Comparison of ENCODE assay signal across 8 cellular contexts in genomic region chr1:61043010-61043820, GRCh38. TPM values are rescaled to one million over a fixed set of nuclear protein-coding genes. Genes with fewer than 3 reads are reported as not detected.
DNase-seq lines count a peak whose midpoint lies in the region; ATAC-seq and TF ChIP-seq lines count a peak whose summit lies in the region.

No MANE protein-coding gene starts in this region.

- peaks cover 38% of the 10 kb centered on the region for H3K27me3 Mint-ChIP-seq in activated CD8-positive, alpha-beta T cell treated with anti-CD3 and anti-CD28 coated beads, Interleukin-2, amount 10 ng/mL, durations not matched to agents 7 days and 5 days (ENCODE audit: low read depth)

- no peaks in the 10 kb centered on the region for H3K27me3 ChIP-seq in HCT116 (ENCODE audit: insufficient read depth, low read length)
- H3K27me3 ChIP-seq in lower lobe of right lung (ENCODE audit: low read depth) = no peaks in the 10 kb centered on the region

- H3K36me3 Mint-ChIP-seq in activated CD8-positive, alpha-beta T cell treated with anti-CD3 and anti-CD28 coated beads, Interleukin-2, amount 10 ng/mL, durations not matched to agents 7 days and 5 days (ENCODE audit: low read depth) = no peaks in the 10 kb centered on the region

- H3K9me3 ChIP-seq in HCT116 (ENCODE audit: control insufficient read depth in 1 of 2, insufficient read depth in 1 of 2, low read depth in 1 of 2, low read length in 2 of 2) (no peaks in the 10 kb centered on the region), lower lobe of right lung (no peaks in the 10 kb centered on the region)

- intact Hi-C loops in HCT116 (cut with micrococcal nuclease) = loop anchor here (2.0 to 5.0 kb wide), 5 partner anchors 64 to 1072 kb away; no protein-coding TSS in a partner anchor
- intact Hi-C loops in lower lobe of right lung (cut with DNase I) = no loop called here

- H3K27ac Mint-ChIP-seq in activated CD8-positive, alpha-beta T cell treated with anti-CD3 and anti-CD28 coated beads, Interleukin-2, amount 10 ng/mL, durations not matched to agents 7 days and 5 days = no peak overlapping the region

- TF ChIP-seq POLR2A in HCT116 (IDR thresholded peaks at IDR 0.05; ENCODE audit: borderline replicate concordance, extremely low read depth, insufficient read depth, insufficient read length) = no peak

- ATAC-seq in HCT116 = peak; percentile 99
- ATAC-seq in activated CD8-positive, alpha-beta T cell treated with anti-CD3 and anti-CD28 coated beads, Interleukin-2, amount 10 ng/mL, durations not matched to agents 7 days and 5 days = peak; percentile 97
- ATAC-seq in lower lobe of right lung = peak; percentile 97
- no peak for ATAC-seq in GM19455 (IDR thresholded peaks at IDR 0.05; ENCODE audit: unreplicated experiment)

- no peaks in the 10 kb centered on the region for H3K79me2 ChIP-seq in HCT116 (ENCODE audit: insufficient read depth, low read length)

- TF ChIP-seq CTCF in HCT116 (IDR thresholded peaks at IDR 0.05 in 2 of 3, conservative IDR thresholded peaks at IDR 0.05 in 1 of 3; ENCODE audit: borderline replicate concordance in 1 of 3, insufficient read depth in 1 of 3, low read depth in 2 of 3, low read length in 2 of 3) = peak; percentile 75 to 81 (median 77)
- peak; percentile 93 for TF ChIP-seq CTCF in lower lobe of right lung (IDR thresholded peaks at IDR 0.05)

- TF ChIP-seq RAD21 in HCT116 (IDR thresholded peaks at IDR 0.05; ENCODE audit: low read depth) = peak; percentile 86

- no peaks in the 10 kb centered on the region for H3K9me3 Mint-ChIP-seq in activated CD8-positive, alpha-beta T cell treated with anti-CD3 and anti-CD28 coated beads, Interleukin-2, amount 10 ng/mL, durations not matched to agents 7 days and 5 days (ENCODE audit: insufficient read depth)

- no peaks in the 10 kb centered on the region for H3K36me3 ChIP-seq in HCT116 (ENCODE audit: control insufficient read depth in 1 of 2, insufficient read depth in 2 of 2, low read length in 2 of 2)
- H3K36me3 ChIP-seq in lower lobe of right lung = no peaks in the 10 kb centered on the region

- no TSS peak for BruUV-seq in HCT116 (replicated peaks; lab: Mats Ljungman, UMichigan)

- H3K9ac ChIP-seq in HCT116 (ENCODE audit: low read length) = no peak overlapping the region

- H3K27ac ChIP-seq in HCT116 (ENCODE audit: low read depth, low read length) (no peak overlapping the region), lower lobe of right lung (peak overlapping the region; percentile 80)

- POLR2A ChIA-PET in HCT116 (lab: Charles Lee) = no interaction called here
- POLR2A ChIA-PET in activated CD8-positive, alpha-beta T cell treated with anti-CD3 and anti-CD28 coated beads, Interleukin-2, amount 10 ng/mL, durations not matched to agents 7 days and 5 days (lab: Charles Lee) = no interaction called here

- no peaks in the 10 kb centered on the region for H3K9me2 ChIP-seq in HCT116 (ENCODE audit: insufficient read depth)

- H3K4me1 Mint-ChIP-seq in activated CD8-positive, alpha-beta T cell treated with anti-CD3 and anti-CD28 coated beads, Interleukin-2, amount 10 ng/mL, durations not matched to agents 7 days and 5 days (ENCODE audit: low read depth) = peaks cover 6% of the 10 kb centered on the region

- H3K4me1 ChIP-seq in HCT116 (ENCODE audit: control insufficient read depth in 1 of 2, insufficient read depth in 2 of 2, low read length in 2 of 2) = peaks cover 0 to 9% of the 10 kb centered on the region in 2 experiments; a peak in 1 of 4 replicates
- peaks cover 6% of the 10 kb centered on the region for H3K4me1 ChIP-seq in lower lobe of right lung

- H3K4me2 ChIP-seq in HCT116 (ENCODE audit: low read length) = peak overlapping the region; percentile 85

- H3K4me3 ChIP-seq in HCT116 (replicated peaks in 1 of 2; ENCODE audit: low read depth in 1 of 2, low read length in 2 of 2) (peak overlapping the region; percentile 34 to 54), lower lobe of right lung (peak overlapping the region; percentile 60)

- peak overlapping the region; percentile 72 for H3K4me3 Mint-ChIP-seq in activated CD8-positive, alpha-beta T cell treated with anti-CD3 and anti-CD28 coated beads, Interleukin-2, amount 10 ng/mL, durations not matched to agents 7 days and 5 days

- no peaks in the 10 kb centered on the region for H4K20me1 ChIP-seq in HCT116 (ENCODE audit: insufficient read depth)

- RAD21 ChIA-PET in HCT116 (lab: Charles Lee; ENCODE audit: low non-redundant PET in 1 of 2, low total read pairs in 2 of 2, uncharacterized antibody in 2 of 2, unreplicated experiment in 2 of 2) = interaction anchor here (0.6 to 1.5 kb wide), 3 partner anchors 195 to 762 kb away, joined by 4 to 7 read pairs (median 4); no protein-coding TSS in a partner anchor

- DNase-seq in DMS 273 treated with DMSO at 0.1 percent for 48 hours (lab: John Stamatoyannopoulos, UW) (peak; percentile 34), HCT116 (ENCODE audit: low read depth, low spot score) (peak; percentile 28), NCI-H2196 treated with DMSO at 0.1 percent for 48 hours (lab: John Stamatoyannopoulos, UW; ENCODE audit: unreplicated experiment) (peak; percentile 68), ecto neural progenitor cell (ENCODE audit: low spot score) (peak; percentile 91), lower lobe of right lung (peak; percentile 93)
- peak; percentile 88 for DNase-seq in activated CD8-positive, alpha-beta T cell treated with anti-CD3 and anti-CD28 coated beads, Interleukin-2, amount 10 ng/mL, durations not matched to agents 7 days and 5 days
- peak; percentile 73 to 84 for DNase-seq in stimulated activated CD4-positive, alpha-beta T cell treated with anti-CD3 and anti-CD28 coated beads, Interleukin-4, amount 100 ng/mL, for 4 hours

- peak overlapping the region; percentile 89 for H2AFZ ChIP-seq in HCT116 (ENCODE audit: low read depth, low read length, poor library complexity, severe bottlenecking)

- CTCF ChIA-PET in HCT116 (lab: Charles Lee) = interaction anchor here (0.6 to 2.8 kb wide), 13 partner anchors 9 to 1072 kb away, joined by 3 to 36 read pairs (median 5); partner anchors contain the start of gene NFIA
- CTCF ChIA-PET in activated CD8-positive, alpha-beta T cell treated with anti-CD3 and anti-CD28 coated beads, Interleukin-2, amount 10 ng/mL, durations not matched to agents 7 days and 5 days (lab: Charles Lee) = interaction anchor here (0.6 to 2.7 kb wide), 22 partner anchors 9 to 1397 kb away, joined by 3 to 19 read pairs (median 3); no protein-coding TSS in a partner anchor

TF ChIP-seq in HCT116, 20 proteins besides CTCF, POLR2A, EP300 and RAD21:
- TF ChIP-seq CBX3 (IDR thresholded peaks at IDR 0.05; ENCODE audit: low read depth) = 0 out of 2 replicates have a peak, but pooled peaks have one; percentile 44
- TF ChIP-seq REST (IDR thresholded peaks at IDR 0.05; ENCODE audit: low read depth) = no peak
- TF ChIP-seq, protein P1, sequence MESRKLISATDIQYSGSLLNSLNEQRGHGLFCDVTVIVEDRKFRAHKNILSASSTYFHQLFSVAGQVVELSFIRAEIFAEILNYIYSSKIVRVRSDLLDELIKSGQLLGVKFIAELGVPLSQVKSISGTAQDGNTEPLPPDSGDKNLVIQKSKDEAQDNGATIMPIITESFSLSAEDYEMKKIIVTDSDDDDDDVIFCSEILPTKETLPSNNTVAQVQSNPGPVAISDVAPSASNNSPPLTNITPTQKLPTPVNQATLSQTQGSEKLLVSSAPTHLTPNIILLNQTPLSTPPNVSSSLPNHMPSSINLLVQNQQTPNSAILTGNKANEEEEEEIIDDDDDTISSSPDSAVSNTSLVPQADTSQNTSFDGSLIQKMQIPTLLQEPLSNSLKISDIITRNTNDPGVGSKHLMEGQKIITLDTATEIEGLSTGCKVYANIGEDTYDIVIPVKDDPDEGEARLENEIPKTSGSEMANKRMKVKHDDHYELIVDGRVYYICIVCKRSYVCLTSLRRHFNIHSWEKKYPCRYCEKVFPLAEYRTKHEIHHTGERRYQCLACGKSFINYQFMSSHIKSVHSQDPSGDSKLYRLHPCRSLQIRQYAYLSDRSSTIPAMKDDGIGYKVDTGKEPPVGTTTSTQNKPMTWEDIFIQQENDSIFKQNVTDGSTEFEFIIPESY (IDR thresholded peaks at IDR 0.05; ENCODE audit: extremely low read depth, insufficient replicate concordance, low read length) = no peak
- no peak for TF ChIP-seq ZFX (IDR thresholded peaks at IDR 0.05)
- TF ChIP-seq YY1 (IDR thresholded peaks at IDR 0.05; ENCODE audit: extremely low read depth, insufficient replicate concordance, low read depth, low read length) = peak; percentile 54

RNA-seq across cellular contexts. Expression of gene NFIA, which starts 39.1 kb away (rescaled TPM):
- total RNA-seq in HCT116 (2021; ENCODE audit: unreplicated experiment) (17.2 TPM), lower lobe of right lung (70.0 TPM)
- polyA plus RNA-seq in HCT116 (2012) = 4.1 and 4.3 TPM in 2 replicates
- under 1 TPM; 0.66 to 0.78 TPM for total RNA-seq in activated CD8-positive, alpha-beta T cell treated with anti-CD3 and anti-CD28 coated beads, Interleukin-2, amount 10 ng/mL, durations not matched to agents 7 days and 5 days

Comparison
In these comparisons a context has a peak if more than half of its experiments do, and no peak if none do; other contexts are left out.
1. DNase-seq: peak in every context shown above with its lines; median percentile 93 in lower lobe of right lung; 91 in ecto neural progenitor cell; 88 in activated CD8-positive, alpha-beta T cell treated with anti-CD3 and anti-CD28 coated beads, Interleukin-2, amount 10 ng/mL, durations not matched to agents 7 days and 5 days; 78 in stimulated activated CD4-positive, alpha-beta T cell treated with anti-CD3 and anti-CD28 coated beads, Interleukin-4, amount 100 ng/mL, for 4 hours; 68 in NCI-H2196 treated with DMSO at 0.1 percent for 48 hours; 34 in DMS 273 treated with DMSO at 0.1 percent for 48 hours; 28 in HCT116.
2. RNA of gene NFIA, which starts 39.1 kb away (total RNA-seq): 70.0 TPM in lower lobe of right lung (single experiment) and 17.2 TPM in HCT116 (single experiment); 0.66 to 0.78 TPM in activated CD8-positive, alpha-beta T cell treated with anti-CD3 and anti-CD28 coated beads, Interleukin-2, amount 10 ng/mL, durations not matched to agents 7 days and 5 days; every median in the first group is over 10 times any median in the second.